In the genomic region with DNA sequence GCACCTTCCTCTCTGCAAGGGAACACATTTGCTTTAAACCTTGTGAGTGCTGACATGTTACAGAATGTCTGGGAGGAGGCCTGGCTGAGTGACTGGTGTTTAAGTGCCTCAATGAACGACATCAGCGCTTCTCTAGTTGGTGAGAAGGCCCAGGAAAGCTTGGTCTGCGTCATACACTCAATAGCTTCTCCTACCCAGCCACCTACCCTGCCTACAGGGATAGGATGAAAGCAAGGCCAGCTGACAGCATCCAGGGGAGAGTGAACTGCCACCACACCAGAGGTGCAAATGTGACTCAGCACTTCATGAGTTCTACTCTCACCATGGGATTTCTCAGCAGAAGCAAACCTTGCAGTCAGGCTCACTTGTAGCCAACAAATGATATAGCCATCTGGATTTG, we compare ENCODE assay signal across 1 cellular context.
A peak's percentile ranks its signal among the peaks of the same experiment; 100 is the strongest.
TF ChIP-seq lines count a peak whose summit lies in the region.

No MANE protein-coding gene starts in this region.

TF ChIP-seq in K562, 482 proteins besides CTCF, POLR2A, EP300 and RAD21:
- TF ChIP-seq GABPA (tag; conservative IDR thresholded peaks at IDR 0.05; ENCODE audit: low read depth) (no peak), HMGN3 (IDR thresholded peaks at IDR 0.05; ENCODE audit: borderline replicate concordance, extremely low read depth, insufficient read length, low read depth, low read length) (no peak), ELF4 (CRISPR knock-in tag; IDR thresholded peaks at IDR 0.05) (no peak), ZNF24 (IDR thresholded peaks at IDR 0.05) (no peak), ZNF764 (CRISPR knock-in tag; IDR thresholded peaks at IDR 0.05; ENCODE audit: low read depth) (no peak), ZNF175 (CRISPR knock-in tag; IDR thresholded peaks at IDR 0.05; ENCODE audit: low read depth) (no peak), BCL6 (CRISPR knock-in tag; IDR thresholded peaks at IDR 0.05) (no peak), CBFA2T2 (conservative IDR thresholded peaks at IDR 0.05) (no peak), MAFG (tag; conservative IDR thresholded peaks at IDR 0.05) (peak; percentile 68), ZSCAN29 (IDR thresholded peaks at IDR 0.05) (no peak), IFI16 (CRISPR knock-in tag; IDR thresholded peaks at IDR 0.05) (no peak), NFE2L1 (tag; IDR thresholded peaks at IDR 0.05; ENCODE audit: borderline replicate concordance, low read depth) (0 out of 2 replicates have a peak, but pooled peaks have one; percentile 33), C11orf30 (IDR thresholded peaks at IDR 0.05; ENCODE audit: low read depth) (peak; percentile 54; the same call in 1 of the 2 replicates), MYNN (IDR thresholded peaks at IDR 0.05) (no peak), MYNN (CRISPR knock-in tag; IDR thresholded peaks at IDR 0.05) (no peak), FOXA3 (CRISPR knock-in tag; conservative IDR thresholded peaks at IDR 0.05 in 1 of 2, IDR thresholded peaks at IDR 0.05 in 1 of 2) (no peak), CEBPG (CRISPR knock-in tag; IDR thresholded peaks at IDR 0.05) (no peak), CEBPG (tag; conservative IDR thresholded peaks at IDR 0.05 in 1 of 2, IDR thresholded peaks at IDR 0.05 in 1 of 2) (no peak), CBX8 (IDR thresholded peaks at IDR 0.05; ENCODE audit: borderline replicate concordance, extremely low read depth, low read depth, low read length, poor library complexity, severe bottlenecking) (no peak), ZEB2 (IDR thresholded peaks at IDR 0.05) (no peak), NFE2 (IDR thresholded peaks at IDR 0.05; ENCODE audit: low read depth) (peak; percentile 56), ZNF717 (CRISPR knock-in tag; IDR thresholded peaks at IDR 0.05) (no peak), TARDBP (IDR thresholded peaks at IDR 0.05) (no peak), CREM (IDR thresholded peaks at IDR 0.05; ENCODE audit: low read depth) (no peak), SMC3 (conservative IDR thresholded peaks at IDR 0.05; ENCODE audit: insufficient read depth, low read depth, low read length) (no peak), EHMT2 (IDR thresholded peaks at IDR 0.05) (no peak), TSC22D4 (tag; IDR thresholded peaks at IDR 0.05) (no peak), ZNF316 (IDR thresholded peaks at IDR 0.05) (peak; percentile 60), MAZ (CRISPR knock-in tag; conservative IDR thresholded peaks at IDR 0.05 in 1 of 2, IDR thresholded peaks at IDR 0.05 in 1 of 2) (no peak), NR2C2 (CRISPR knock-in tag; IDR thresholded peaks at IDR 0.05) (no peak), NR2C2 (tag; IDR thresholded peaks at IDR 0.05) (no peak), BMI1 (IDR thresholded peaks at IDR 0.05; ENCODE audit: low read length) (no peak), NONO (IDR thresholded peaks at IDR 0.05; ENCODE audit: low read depth in 2 of 2, low read length in 1 of 2) (no peak), ZKSCAN1 (IDR thresholded peaks at IDR 0.05; ENCODE audit: low read depth, low read length) (no peak), CBX1 (IDR thresholded peaks at IDR 0.05; ENCODE audit: low read depth) (no peak), ASH1L (IDR thresholded peaks at IDR 0.05; ENCODE audit: borderline replicate concordance, low read depth, partially characterized antibody) (no peak), TGIF2 (CRISPR knock-in tag; IDR thresholded peaks at IDR 0.05) (no peak), CBX2 (IDR thresholded peaks at IDR 0.05; ENCODE audit: insufficient read depth, low read length, poor library complexity, severe bottlenecking) (no peak)
- TF ChIP-seq, protein P1, sequence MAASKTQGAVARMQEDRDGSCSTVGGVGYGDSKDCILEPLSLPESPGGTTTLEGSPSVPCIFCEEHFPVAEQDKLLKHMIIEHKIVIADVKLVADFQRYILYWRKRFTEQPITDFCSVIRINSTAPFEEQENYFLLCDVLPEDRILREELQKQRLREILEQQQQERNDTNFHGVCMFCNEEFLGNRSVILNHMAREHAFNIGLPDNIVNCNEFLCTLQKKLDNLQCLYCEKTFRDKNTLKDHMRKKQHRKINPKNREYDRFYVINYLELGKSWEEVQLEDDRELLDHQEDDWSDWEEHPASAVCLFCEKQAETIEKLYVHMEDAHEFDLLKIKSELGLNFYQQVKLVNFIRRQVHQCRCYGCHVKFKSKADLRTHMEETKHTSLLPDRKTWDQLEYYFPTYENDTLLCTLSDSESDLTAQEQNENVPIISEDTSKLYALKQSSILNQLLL (CRISPR knock-in tag; IDR thresholded peaks at IDR 0.05; ENCODE audit: borderline replicate concordance) = no peak
- TF ChIP-seq, protein P2, sequence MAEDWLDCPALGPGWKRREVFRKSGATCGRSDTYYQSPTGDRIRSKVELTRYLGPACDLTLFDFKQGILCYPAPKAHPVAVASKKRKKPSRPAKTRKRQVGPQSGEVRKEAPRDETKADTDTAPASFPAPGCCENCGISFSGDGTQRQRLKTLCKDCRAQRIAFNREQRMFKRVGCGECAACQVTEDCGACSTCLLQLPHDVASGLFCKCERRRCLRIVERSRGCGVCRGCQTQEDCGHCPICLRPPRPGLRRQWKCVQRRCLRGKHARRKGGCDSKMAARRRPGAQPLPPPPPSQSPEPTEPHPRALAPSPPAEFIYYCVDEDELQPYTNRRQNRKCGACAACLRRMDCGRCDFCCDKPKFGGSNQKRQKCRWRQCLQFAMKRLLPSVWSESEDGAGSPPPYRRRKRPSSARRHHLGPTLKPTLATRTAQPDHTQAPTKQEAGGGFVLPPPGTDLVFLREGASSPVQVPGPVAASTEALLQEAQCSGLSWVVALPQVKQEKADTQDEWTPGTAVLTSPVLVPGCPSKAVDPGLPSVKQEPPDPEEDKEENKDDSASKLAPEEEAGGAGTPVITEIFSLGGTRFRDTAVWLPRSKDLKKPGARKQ (CRISPR knock-in tag; IDR thresholded peaks at IDR 0.05) = no peak
- TF ChIP-seq, protein P3, sequence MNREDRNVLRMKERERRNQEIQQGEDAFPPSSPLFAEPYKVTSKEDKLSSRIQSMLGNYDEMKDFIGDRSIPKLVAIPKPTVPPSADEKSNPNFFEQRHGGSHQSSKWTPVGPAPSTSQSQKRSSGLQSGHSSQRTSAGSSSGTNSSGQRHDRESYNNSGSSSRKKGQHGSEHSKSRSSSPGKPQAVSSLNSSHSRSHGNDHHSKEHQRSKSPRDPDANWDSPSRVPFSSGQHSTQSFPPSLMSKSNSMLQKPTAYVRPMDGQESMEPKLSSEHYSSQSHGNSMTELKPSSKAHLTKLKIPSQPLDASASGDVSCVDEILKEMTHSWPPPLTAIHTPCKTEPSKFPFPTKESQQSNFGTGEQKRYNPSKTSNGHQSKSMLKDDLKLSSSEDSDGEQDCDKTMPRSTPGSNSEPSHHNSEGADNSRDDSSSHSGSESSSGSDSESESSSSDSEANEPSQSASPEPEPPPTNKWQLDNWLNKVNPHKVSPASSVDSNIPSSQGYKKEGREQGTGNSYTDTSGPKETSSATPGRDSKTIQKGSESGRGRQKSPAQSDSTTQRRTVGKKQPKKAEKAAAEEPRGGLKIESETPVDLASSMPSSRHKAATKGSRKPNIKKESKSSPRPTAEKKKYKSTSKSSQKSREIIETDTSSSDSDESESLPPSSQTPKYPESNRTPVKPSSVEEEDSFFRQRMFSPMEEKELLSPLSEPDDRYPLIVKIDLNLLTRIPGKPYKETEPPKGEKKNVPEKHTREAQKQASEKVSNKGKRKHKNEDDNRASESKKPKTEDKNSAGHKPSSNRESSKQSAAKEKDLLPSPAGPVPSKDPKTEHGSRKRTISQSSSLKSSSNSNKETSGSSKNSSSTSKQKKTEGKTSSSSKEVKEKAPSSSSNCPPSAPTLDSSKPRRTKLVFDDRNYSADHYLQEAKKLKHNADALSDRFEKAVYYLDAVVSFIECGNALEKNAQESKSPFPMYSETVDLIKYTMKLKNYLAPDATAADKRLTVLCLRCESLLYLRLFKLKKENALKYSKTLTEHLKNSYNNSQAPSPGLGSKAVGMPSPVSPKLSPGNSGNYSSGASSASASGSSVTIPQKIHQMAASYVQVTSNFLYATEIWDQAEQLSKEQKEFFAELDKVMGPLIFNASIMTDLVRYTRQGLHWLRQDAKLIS (CRISPR knock-in tag; IDR thresholded peaks at IDR 0.05) = no peak
- TF ChIP-seq, protein P4, sequence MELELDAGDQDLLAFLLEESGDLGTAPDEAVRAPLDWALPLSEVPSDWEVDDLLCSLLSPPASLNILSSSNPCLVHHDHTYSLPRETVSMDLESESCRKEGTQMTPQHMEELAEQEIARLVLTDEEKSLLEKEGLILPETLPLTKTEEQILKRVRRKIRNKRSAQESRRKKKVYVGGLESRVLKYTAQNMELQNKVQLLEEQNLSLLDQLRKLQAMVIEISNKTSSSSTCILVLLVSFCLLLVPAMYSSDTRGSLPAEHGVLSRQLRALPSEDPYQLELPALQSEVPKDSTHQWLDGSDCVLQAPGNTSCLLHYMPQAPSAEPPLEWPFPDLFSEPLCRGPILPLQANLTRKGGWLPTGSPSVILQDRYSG (tag; conservative IDR thresholded peaks at IDR 0.05; ENCODE audit: low read depth) = no peak
- TF ChIP-seq, protein P5, sequence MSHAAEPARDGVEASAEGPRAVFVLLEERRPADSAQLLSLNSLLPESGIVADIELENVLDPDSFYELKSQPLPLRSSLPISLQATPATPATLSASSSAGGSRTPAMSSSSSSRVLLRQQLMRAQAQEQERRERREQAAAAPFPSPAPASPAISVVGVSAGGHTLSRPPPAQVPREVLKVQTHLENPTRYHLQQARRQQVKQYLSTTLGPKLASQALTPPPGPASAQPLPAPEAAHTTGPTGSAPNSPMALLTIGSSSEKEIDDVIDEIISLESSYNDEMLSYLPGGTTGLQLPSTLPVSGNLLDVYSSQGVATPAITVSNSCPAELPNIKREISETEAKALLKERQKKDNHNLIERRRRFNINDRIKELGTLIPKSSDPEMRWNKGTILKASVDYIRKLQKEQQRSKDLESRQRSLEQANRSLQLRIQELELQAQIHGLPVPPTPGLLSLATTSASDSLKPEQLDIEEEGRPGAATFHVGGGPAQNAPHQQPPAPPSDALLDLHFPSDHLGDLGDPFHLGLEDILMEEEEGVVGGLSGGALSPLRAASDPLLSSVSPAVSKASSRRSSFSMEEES (CRISPR knock-in tag; IDR thresholded peaks at IDR 0.05) = no peak
